12 cellular contexts compared by ENCODE assay signal in the genomic region with DNA sequence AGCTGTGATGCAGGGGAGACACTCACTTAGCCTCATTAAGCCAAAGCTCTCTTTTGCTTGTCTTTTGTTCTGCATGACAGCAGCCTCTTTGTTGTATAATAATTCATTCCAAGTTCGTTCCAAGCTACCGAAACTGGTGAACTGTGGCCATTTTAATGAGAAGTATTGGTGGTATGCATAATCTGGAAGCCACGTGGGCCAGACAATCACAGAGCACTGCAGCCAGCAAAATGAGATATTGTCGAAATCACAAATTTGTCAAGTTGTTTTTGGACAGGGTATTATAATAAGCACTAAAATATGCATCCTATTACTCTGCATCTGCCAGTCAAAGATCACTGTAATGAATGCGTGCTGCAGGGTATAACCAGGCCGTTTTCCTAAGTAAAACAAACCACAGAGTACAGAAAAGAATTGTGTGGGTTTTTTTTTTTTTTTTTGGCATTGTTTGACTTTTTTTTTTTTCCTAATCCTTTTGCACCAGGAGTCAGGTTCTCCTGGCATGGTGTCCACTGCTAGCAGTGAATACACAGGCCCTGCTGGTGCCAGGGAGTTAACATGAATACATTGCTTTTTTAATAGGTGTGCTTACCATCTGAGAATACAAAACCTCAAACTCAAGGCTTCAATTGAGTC.
DNase-seq lines count a peak whose midpoint lies in the region; ATAC-seq and TF ChIP-seq lines count a peak whose summit lies in the region.
"Had no signal": no experiment of that assay in that cellular context is flagged by ENCODE, and none has a peak within 500 bp of the region (broad histone marks: within the 10 kb centered on the region; RNA-seq: fewer than 3 reads in every experiment).

No MANE protein-coding gene starts in this region.

- no peak overlapping the region for H3K27ac Mint-ChIP-seq in neural progenitor cell
- H3K27ac Mint-ChIP-seq: nephron had no signal

- TF ChIP-seq CTCF in dorsolateral prefrontal cortex (IDR thresholded peaks at IDR 0.05 in 54 of 56, conservative IDR thresholded peaks at IDR 0.05 in 2 of 56; ENCODE audit: low read depth in 1 of 56, partially characterized antibody in 56 of 56) (peak in 8 of 56 donors; percentile 4 to 24 (median 10)), neural progenitor cell (IDR thresholded peaks at IDR 0.05) (no peak), smooth muscle cell (IDR thresholded peaks at IDR 0.05; ENCODE audit: borderline replicate concordance, insufficient read depth, poor library complexity, severe bottlenecking) (no peak), esophagus squamous epithelium (IDR thresholded peaks at IDR 0.05) (no peak)

- H3K4me3 Mint-ChIP-seq in neural progenitor cell = peak overlapping the region; percentile 71
- H3K4me3 Mint-ChIP-seq: nephron had no signal

- ATAC-seq in GM21825 (IDR thresholded peaks at IDR 0.05; ENCODE audit: unreplicated experiment) = no peak

- no peaks in the 10 kb centered on the region for H3K9me3 Mint-ChIP-seq in neural progenitor cell
- H3K9me3 Mint-ChIP-seq: nephron had no signal

- H3K4me2 ChIP-seq in neural progenitor cell = peak overlapping the region; percentile 36
- no peak overlapping the region for H3K4me2 ChIP-seq in smooth muscle cell

- H3K4me1 Mint-ChIP-seq in neural progenitor cell = peaks cover 45% of the 10 kb centered on the region
- H3K4me1 Mint-ChIP-seq: nephron had no signal

- intact Hi-C loops in dorsolateral prefrontal cortex (cut with DNase I) = loop anchor here in 1 of 2 donors (5.0 kb wide), 1 partner anchor 47 kb away; no protein-coding TSS in a partner anchor
- intact Hi-C loops in esophagus squamous epithelium (cut with DNase I) = no loop called here

- in situ Hi-C loops in Caki2 (cut with HindIII; ENCODE audit: low pct_unique_long_range_greater_than_20kb, low sequenced_read_pairs) = no loop called here

- H3K9me3 ChIP-seq in neural progenitor cell (ENCODE audit: low read depth) (no peaks in the 10 kb centered on the region), smooth muscle cell (replicated peaks; ENCODE audit: low read depth) (no peaks in the 10 kb centered on the region), esophagus squamous epithelium (no peaks in the 10 kb centered on the region)

- H3K4me3 ChIP-seq in dorsolateral prefrontal cortex = peak overlapping the region in 23 of 59 donors; percentile 4 to 47 (median 16)
- H3K4me3 ChIP-seq in neural progenitor cell = no peak overlapping the region
- H3K4me3 ChIP-seq in smooth muscle cell = no peak overlapping the region
- H3K4me3 ChIP-seq in esophagus squamous epithelium = no peak overlapping the region

- no peaks in the 10 kb centered on the region for H4K20me1 ChIP-seq in neural progenitor cell (ENCODE audit: low read depth)
- H4K20me1 ChIP-seq in smooth muscle cell (ENCODE audit: low read depth) = no peaks in the 10 kb centered on the region

- WGBS in smooth muscle cell (ENCODE audit: low lambda C conversion rate) = 86% methylated on average over 6 of the region's 6 CpGs
- 30 to 40% methylated on average over 6 of the region's 6 CpGs for WGBS in esophagus squamous epithelium, 2 donors

- H3K36me3 Mint-ChIP-seq in neural progenitor cell = no peaks in the 10 kb centered on the region

- no peaks in the 10 kb centered on the region for H3K27me3 ChIP-seq in dorsolateral prefrontal cortex
- H3K27me3 ChIP-seq in neural progenitor cell = no peaks in the 10 kb centered on the region
- no peaks in the 10 kb centered on the region for H3K27me3 ChIP-seq in smooth muscle cell (ENCODE audit: low read depth)
- no peaks in the 10 kb centered on the region for H3K27me3 ChIP-seq in esophagus squamous epithelium

- H2AFZ ChIP-seq in neural progenitor cell (replicated peaks) (no peak overlapping the region), smooth muscle cell (ENCODE audit: low read depth) (no peak overlapping the region)

- no peaks in the 10 kb centered on the region for H3K27me3 Mint-ChIP-seq in neural progenitor cell (ENCODE audit: insufficient read depth, low read depth)

- H3K9ac ChIP-seq in neural progenitor cell (no peak overlapping the region), smooth muscle cell (ENCODE audit: low read depth) (no peak overlapping the region)

- H3K36me3 ChIP-seq in neural progenitor cell = no peaks in the 10 kb centered on the region
- H3K36me3 ChIP-seq in smooth muscle cell (ENCODE audit: low read depth) = no peaks in the 10 kb centered on the region
- no peaks in the 10 kb centered on the region for H3K36me3 ChIP-seq in esophagus squamous epithelium

- H3K27ac ChIP-seq in dorsolateral prefrontal cortex = peak overlapping the region in 58 of 59 donors; percentile 20 to 90 (median 76)
- H3K27ac ChIP-seq in neural progenitor cell = no peak overlapping the region
- H3K27ac ChIP-seq in smooth muscle cell (ENCODE audit: low read depth) = no peak overlapping the region
- no peak overlapping the region for H3K27ac ChIP-seq in esophagus squamous epithelium

- peaks cover 16% of the 10 kb centered on the region for H3K4me1 ChIP-seq in neural progenitor cell
- H3K4me1 ChIP-seq in smooth muscle cell (ENCODE audit: low read depth) = no peaks in the 10 kb centered on the region
- H3K4me1 ChIP-seq in esophagus squamous epithelium = peaks cover 0 to 16% (median 0%) of the 10 kb centered on the region in 3 donors

- TF ChIP-seq POLR2A in esophagus squamous epithelium (IDR thresholded peaks at IDR 0.05) = no peak

- H3K79me2 ChIP-seq in neural progenitor cell (ENCODE audit: low read depth) = no peaks in the 10 kb centered on the region
- no peaks in the 10 kb centered on the region for H3K79me2 ChIP-seq in smooth muscle cell (ENCODE audit: low read depth)

- H3F3A ChIP-seq in neural progenitor cell (ENCODE audit: low read depth) (peaks cover 4% of the 10 kb centered on the region), smooth muscle cell (ENCODE audit: low read depth) (no peaks in the 10 kb centered on the region)

- DNase-seq in Caki2 (ENCODE audit: low read depth) (peak; percentile 93), NCI-H226 (peak; percentile 53), dorsolateral prefrontal cortex (peak in 7 of 10 donors; percentile 30 to 69 (median 44)), neural progenitor cell (ENCODE audit: low spot score) (peak; percentile 55), smooth muscle cell (lab: John Stamatoyannopoulos, UW; ENCODE audit: unreplicated experiment) (no peak), esophagus squamous epithelium (lab: John Stamatoyannopoulos, UW) (no peak)
- no peak for DNase-seq in stimulated activated CD4-positive, alpha-beta T cell treated with anti-CD3 and anti-CD28 coated beads, Interleukin-4, amount 100 ng/mL, for 4 hours
- DNase-seq: activated effector memory CD4-positive, alpha-beta T cell treated with Interleukin-2 at 50 U/mL for 16 hours; GDM1; NCI-H2171 treated with DMSO at 0.1 percent for 48 hours had no signal

Comparison
In these comparisons a context has a peak if more than half of its experiments do, and no peak if none do; other contexts are left out.
1. DNase-seq: peak in Caki2 (single experiment), NCI-H226 (single experiment), dorsolateral prefrontal cortex (7 of 10) and neural progenitor cell (single experiment); none in stimulated activated CD4-positive, alpha-beta T cell treated with anti-CD3 and anti-CD28 coated beads, Interleukin-4, amount 100 ng/mL, for 4 hours (0 of 2), smooth muscle cell (single experiment) and esophagus squamous epithelium (single experiment).
2. H3K27ac ChIP-seq: peak in dorsolateral prefrontal cortex (58 of 59); none in neural progenitor cell (single experiment), smooth muscle cell (single experiment) and esophagus squamous epithelium (0 of 4).